In the genomic region with DNA sequence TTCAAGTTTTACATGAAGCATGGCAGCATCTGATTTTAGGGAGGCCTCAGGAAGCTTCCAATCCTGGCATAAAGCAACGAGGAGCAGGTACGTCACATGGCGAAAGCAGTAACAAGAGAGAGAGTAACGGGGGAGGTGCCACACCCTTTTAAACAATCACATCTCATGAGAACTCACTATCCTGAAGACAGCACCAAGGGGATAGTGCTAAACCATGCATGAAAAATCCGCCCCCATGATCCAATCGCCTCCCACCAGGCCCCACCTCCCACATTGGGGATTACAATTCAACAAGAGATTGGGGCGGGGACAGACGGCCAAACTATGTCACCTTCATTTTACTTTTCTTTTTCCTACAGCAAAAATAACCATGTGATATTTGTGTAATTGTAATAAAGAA, we compare ENCODE assay signal across 22 cellular contexts.
"Had no signal": no experiment of that assay in that cellular context is flagged by ENCODE, and none has a peak within 500 bp of the region (broad histone marks: within the 10 kb centered on the region; RNA-seq: fewer than 3 reads in every experiment).

No MANE protein-coding gene starts in this region.

- H3K27me3 Mint-ChIP-seq: activated naive CD4-positive, alpha-beta T cell treated with anti-CD3 and anti-CD28 coated beads, Interleukin-2, amount 50 U/mL, for 24 hours had no signal

- ATAC-seq: activated CD8-positive, alpha-beta T cell treated with anti-CD3 and anti-CD28 coated beads for 36 hours; activated naive CD8-positive, alpha-beta T cell treated with anti-CD3 and anti-CD28 coated beads, Interleukin-2, amount 50 U/mL, for 24 hours; activated T-cell treated with anti-CD3 and anti-CD28 coated beads, Interleukin-2, amount 50 U/mL, for 4 hours; activated T-helper 17 cell treated with anti-CD3 and anti-CD28 coated beads, Interleukin-2, amount 50 U/mL, for 72 hours; left cardiac atrium; stimulated activated naive CD8-positive, alpha-beta T cell treated with anti-CD3 and anti-CD28 coated beads, Interleukin-15, Interleukin-2, amounts not matched to agents 100 U/mL and 50 U/mL, for 24 hours had no signal

- H3K9me3 Mint-ChIP-seq: activated CD4-positive, alpha-beta T cell treated with anti-CD3 and anti-CD28 coated beads, Interleukin-2, amount 10 ng/mL, durations not matched to agents 7 days and 5 days; activated CD8-positive, alpha-beta T cell treated with anti-CD3 and anti-CD28 coated beads for 36 hours; activated naive CD4-positive, alpha-beta T cell treated with anti-CD3 and anti-CD28 coated beads, Interleukin-2, amount 50 U/mL, for 24 hours; activated naive CD8-positive, alpha-beta T cell treated with anti-CD3 and anti-CD28 coated beads, Interleukin-2, amount 50 U/mL, for 24 hours; activated T-cell treated with anti-CD3 and anti-CD28 coated beads, Interleukin-2, amount 50 U/mL, for 4 hours; activated T-helper 17 cell treated with anti-CD3 and anti-CD28 coated beads, Interleukin-2, amount 50 U/mL, for 72 hours; dendritic cell treated with granulocyte-macrophage colony-stimulating factor and Interleukin-4, amounts not matched to agents 40 ng/mL and 50 ng/mL, for 4 days; nephron had no signal

- H3K27ac ChIP-seq: breast epithelium had no signal

- DNase-seq: activated CD4-positive, alpha-beta T cell treated with anti-CD3 and anti-CD28 coated beads for 1 hour; activated CD4-positive, alpha-beta T cell treated with anti-CD3 and anti-CD28 coated beads, Interleukin-2, amount 10 ng/mL, durations not matched to agents 7 days and 5 days; activated CD8-positive, alpha-beta T cell treated with anti-CD3 and anti-CD28 coated beads for 36 hours; activated naive CD8-positive, alpha-beta T cell treated with anti-CD3 and anti-CD28 coated beads, Interleukin-2, amount 50 U/mL, for 24 hours; activated T-cell treated with anti-CD3 and anti-CD28 coated beads, Interleukin-2, amount 50 U/mL, for 4 hours; central memory CD4-positive, alpha-beta T cell; effector CD4-positive, alpha-beta T cell; left cardiac atrium; left ventricle myocardium superior; right lobe of liver; stimulated activated CD4-positive, alpha-beta T cell treated with anti-CD3 and anti-CD28 coated beads, Interleukin-2, amount 100 ng/mL, for 48 hours; stimulated activated naive CD8-positive, alpha-beta T cell treated with anti-CD3 and anti-CD28 coated beads, Interleukin-15, Interleukin-2, amounts not matched to agents 100 U/mL and 50 U/mL, for 24 hours; T1000; testis; transverse colon had no signal

- H3K9me3 ChIP-seq: breast epithelium, ovary, right lobe of liver, testis, transverse colon had no signal

- H3K4me3 Mint-ChIP-seq: activated CD4-positive, alpha-beta T cell treated with anti-CD3 and anti-CD28 coated beads, Interleukin-2, amount 10 ng/mL, durations not matched to agents 7 days and 5 days; activated CD8-positive, alpha-beta T cell treated with anti-CD3 and anti-CD28 coated beads for 36 hours; activated naive CD4-positive, alpha-beta T cell treated with anti-CD3 and anti-CD28 coated beads, Interleukin-2, amount 50 U/mL, for 24 hours; activated naive CD8-positive, alpha-beta T cell treated with anti-CD3 and anti-CD28 coated beads, Interleukin-2, amount 50 U/mL, for 24 hours; activated T-cell treated with anti-CD3 and anti-CD28 coated beads, Interleukin-2, amount 50 U/mL, for 4 hours; dendritic cell treated with granulocyte-macrophage colony-stimulating factor and Interleukin-4, amounts not matched to agents 40 ng/mL and 50 ng/mL, for 4 days; nephron had no signal

- H3K36me3 ChIP-seq: breast epithelium, ovary, right lobe of liver, transverse colon had no signal

- H3K27me3 ChIP-seq: breast epithelium, ovary, right lobe of liver, testis had no signal

- H3K4me3 ChIP-seq: ovary, testis, transverse colon had no signal

- H3K27ac Mint-ChIP-seq: activated CD8-positive, alpha-beta T cell treated with anti-CD3 and anti-CD28 coated beads for 36 hours; activated naive CD4-positive, alpha-beta T cell treated with anti-CD3 and anti-CD28 coated beads, Interleukin-2, amount 50 U/mL, for 24 hours; activated naive CD8-positive, alpha-beta T cell treated with anti-CD3 and anti-CD28 coated beads, Interleukin-2, amount 50 U/mL, for 24 hours; activated T-helper 17 cell treated with anti-CD3 and anti-CD28 coated beads, Interleukin-2, amount 50 U/mL, for 72 hours; dendritic cell treated with granulocyte-macrophage colony-stimulating factor and Interleukin-4, amounts not matched to agents 40 ng/mL and 50 ng/mL, for 4 days; nephron; progenitor cell of endocrine pancreas had no signal

- H3K36me3 Mint-ChIP-seq: activated naive CD4-positive, alpha-beta T cell treated with anti-CD3 and anti-CD28 coated beads, Interleukin-2, amount 50 U/mL, for 24 hours had no signal
